7 cellular contexts compared by ENCODE assay signal in genomic region chr1:605279-605678, GRCh38.
DNase-seq lines count a peak whose midpoint lies in the region; ATAC-seq and TF ChIP-seq lines count a peak whose summit lies in the region.
"Not testable (repeated sequence)": the region's sequence is repeated elsewhere in the genome, so short reads cannot be mapped to it uniquely, and the experiment has no call there.

No MANE protein-coding gene starts in this region.

- H3K4me1 Mint-ChIP-seq in activated naive CD8-positive, alpha-beta T cell treated with anti-CD3 and anti-CD28 coated beads, Interleukin-2, amount 50 U/mL, for 24 hours = not testable (repeated sequence)

- TF ChIP-seq POLR2A in ovary (IDR thresholded peaks at IDR 0.05) = not testable (repeated sequence)

- POLR2A ChIA-PET in RWPE1 (lab: Yijun Ruan, JAX; ENCODE audit: low non-redundant PET) = not testable (repeated sequence)

- H3K36me3 Mint-ChIP-seq in activated naive CD8-positive, alpha-beta T cell treated with anti-CD3 and anti-CD28 coated beads, Interleukin-2, amount 50 U/mL, for 24 hours (ENCODE audit: low read depth) = not testable (repeated sequence)

- TF ChIP-seq EP300 in ovary (IDR thresholded peaks at IDR 0.05) = not testable (repeated sequence)

- not testable (repeated sequence) for H3K27me3 Mint-ChIP-seq in activated naive CD8-positive, alpha-beta T cell treated with anti-CD3 and anti-CD28 coated beads, Interleukin-2, amount 50 U/mL, for 24 hours

- not testable (repeated sequence) for H3K27ac Mint-ChIP-seq in activated naive CD8-positive, alpha-beta T cell treated with anti-CD3 and anti-CD28 coated beads, Interleukin-2, amount 50 U/mL, for 24 hours

- H3K9me3 ChIP-seq in ovary = not testable (repeated sequence)

- CTCF ChIA-PET in RWPE1 (lab: Yijun Ruan, JAX) = not testable (repeated sequence)

- not testable (repeated sequence) for DNase-seq in RWPE1 (ENCODE audit: low spot score)
- DNase-seq in activated CD4-positive, alpha-beta T cell treated with anti-CD3 and anti-CD28 coated beads, Interleukin-2, amount 50 U/mL, for 48 hours = peak; percentile 24 to 41
- peak; percentile 3 for DNase-seq in activated T-helper 1 cell treated with Interleukin-2 at 50 U/mL for 16 hours (ENCODE audit: low read depth)
- peak; percentile 32 for DNase-seq in activated naive CD8-positive, alpha-beta T cell treated with anti-CD3 and anti-CD28 coated beads, Interleukin-2, amount 50 U/mL, for 24 hours
- peak; percentile 39 for DNase-seq in Right ventricle myocardium superior
- peak; percentile 7 to 39 (median 20) for DNase-seq in ovary
- DNase-seq in stimulated activated CD4-positive, alpha-beta T cell treated with anti-CD3 and anti-CD28 coated beads, TNF-alpha, amount 100 ng/mL, for 4 hours (ENCODE audit: low read depth in 3 of 3) = peak; percentile 3 to 8 (median 6)

- H3K4me1 ChIP-seq in ovary (ENCODE audit: insufficient read depth) = not testable (repeated sequence)

- not testable (repeated sequence) for H3K27me3 ChIP-seq in ovary

- 25 to 62% methylated on average over 18 to 27 of the region's 27 CpGs; no CpG with 5 or more reads in 1 of the 3 donors for WGBS in ovary, 3 donors

- not testable (repeated sequence) for H3K4me3 ChIP-seq in ovary

- intact Hi-C loops in Right ventricle myocardium superior (cut with DNase I); ovary (cut with DNase I): not testable (repeated sequence)

- H3K9me3 Mint-ChIP-seq in activated naive CD8-positive, alpha-beta T cell treated with anti-CD3 and anti-CD28 coated beads, Interleukin-2, amount 50 U/mL, for 24 hours = not testable (repeated sequence)

- TF ChIP-seq CTCF in RWPE1 (conservative IDR thresholded peaks at IDR 0.05; ENCODE audit: low read depth); ovary (IDR thresholded peaks at IDR 0.05): not testable (repeated sequence)

- peak overlapping the region; percentile 63 for H3K27ac ChIP-seq in RWPE1
- H3K27ac ChIP-seq in ovary = not testable (repeated sequence)

- H3K36me3 ChIP-seq in ovary = not testable (repeated sequence)

- ATAC-seq in activated naive CD8-positive, alpha-beta T cell treated with anti-CD3 and anti-CD28 coated beads, Interleukin-2, amount 50 U/mL, for 24 hours; Right ventricle myocardium superior (ENCODE audit: poor library complexity): not testable (repeated sequence)

- H3K4me3 Mint-ChIP-seq in activated naive CD8-positive, alpha-beta T cell treated with anti-CD3 and anti-CD28 coated beads, Interleukin-2, amount 50 U/mL, for 24 hours = peak overlapping the region; percentile 55
